ENCODE assay signal across 34 cellular contexts in genomic region chr9:117164512-117164911, GRCh38.
"Had no signal": no experiment of that assay in that cellular context is flagged by ENCODE, and none has a peak within 500 bp of the region (broad histone marks: within the 10 kb centered on the region; RNA-seq: fewer than 3 reads in every experiment).

No MANE protein-coding gene starts in this region.

- ATAC-seq: activated CD4-positive, alpha-beta T cell treated with anti-CD3 and anti-CD28 coated beads for 36 hours; activated CD8-positive, alpha-beta memory T cell treated with anti-CD3 and anti-CD28 coated beads, Interleukin-2, amount 10 ng/mL, durations not matched to agents 7 days and 5 days; activated CD8-positive, alpha-beta T cell treated with anti-CD3 and anti-CD28 coated beads, Interleukin-2, amount 10 ng/mL, durations not matched to agents 7 days and 5 days; activated naive CD8-positive, alpha-beta T cell treated with anti-CD3 and anti-CD28 coated beads, Interleukin-2, amount 50 U/mL, for 24 hours; esophagus mucosa; foreskin keratinocyte; gastrocnemius medialis; heart left ventricle had no signal

- H3K4me1 ChIP-seq: adrenal gland, ascending aorta, breast epithelium, foreskin keratinocyte, gastrocnemius medialis, heart left ventricle had no signal

- H3K36me3 ChIP-seq: adrenal gland, ascending aorta, breast epithelium, gastrocnemius medialis, heart left ventricle had no signal

- DNase-seq: activated CD4-positive, alpha-beta memory T cell treated with anti-CD3 and anti-CD28 coated beads for 36 hours; activated CD4-positive, alpha-beta T cell treated with anti-CD3 and anti-CD28 coated beads for 36 hours; activated CD4-positive, alpha-beta T cell treated with anti-CD3 and anti-CD28 coated beads, Interleukin-2, amount 10 ng/mL, durations not matched to agents 24 days and 14 days; activated CD4-positive, CD25-positive, alpha-beta regulatory T cell; activated CD4-positive, CD25-positive, alpha-beta regulatory T cell treated with anti-CD3 and anti-CD28 coated beads, Interleukin-2, amount 50 U/mL, for 72 hours; activated CD8-positive, alpha-beta memory T cell treated with anti-CD3 and anti-CD28 coated beads, Interleukin-2, amount 10 ng/mL, durations not matched to agents 7 days and 5 days; activated CD8-positive, alpha-beta memory T cell treated with anti-CD3 and anti-CD28 coated beads, Interleukin-2, amount 50 U/mL, for 4 hours; activated CD8-positive, alpha-beta T cell treated with anti-CD3 and anti-CD28 coated beads, Interleukin-2, amount 10 ng/mL, durations not matched to agents 7 days and 5 days; activated effector memory CD4-positive, alpha-beta T cell treated with anti-CD3 and anti-CD28 coated beads, Interleukin-2, amount 50 U/mL, for 16 hours; activated naive CD4-positive, alpha-beta T cell treated with anti-CD3 and anti-CD28 coated beads for 36 hours; activated naive CD8-positive, alpha-beta T cell treated with anti-CD3 and anti-CD28 coated beads for 36 hours; activated naive CD8-positive, alpha-beta T cell treated with anti-CD3 and anti-CD28 coated beads, Interleukin-2, amount 50 U/mL, for 24 hours; activated T-cell treated with anti-CD3 and anti-CD28 coated beads, Interleukin-2, amount 50 U/mL, for 1 hour; activated T-cell treated with anti-CD3 and anti-CD28 coated beads, Interleukin-2, amount 50 U/mL, for 48 hours; adrenal gland; amygdala; dorsolateral prefrontal cortex; effector memory CD4-positive, alpha-beta T cell; endodermal cell; foreskin keratinocyte; gastrocnemius medialis; glutamatergic neuron; heart left ventricle; T-helper 2 cell had no signal

- H3K27me3 Mint-ChIP-seq: activated CD4-positive, alpha-beta memory T cell treated with anti-CD3 and anti-CD28 coated beads for 36 hours; activated CD4-positive, alpha-beta T cell treated with anti-CD3 and anti-CD28 coated beads, Interleukin-2, amount 10 ng/mL, durations not matched to agents 24 days and 14 days; activated CD8-positive, alpha-beta memory T cell treated with anti-CD3 and anti-CD28 coated beads, Interleukin-2, amount 10 ng/mL, durations not matched to agents 7 days and 5 days; activated naive CD4-positive, alpha-beta T cell treated with anti-CD3 and anti-CD28 coated beads, Interleukin-2, amount 50 U/mL, for 24 hours; central memory CD8-positive, alpha-beta T cell; dendritic cell treated with granulocyte-macrophage colony-stimulating factor and Interleukin-4, amounts not matched to agents 40 ng/mL and 50 ng/mL, for 4 days had no signal

- H3K4me1 Mint-ChIP-seq: activated CD4-positive, alpha-beta T cell treated with anti-CD3 and anti-CD28 coated beads for 36 hours; activated CD4-positive, alpha-beta T cell treated with anti-CD3 and anti-CD28 coated beads, Interleukin-2, amount 10 ng/mL, durations not matched to agents 24 days and 14 days; activated CD8-positive, alpha-beta memory T cell treated with anti-CD3 and anti-CD28 coated beads, Interleukin-2, amount 10 ng/mL, durations not matched to agents 7 days and 5 days; activated naive CD4-positive, alpha-beta T cell treated with anti-CD3 and anti-CD28 coated beads, Interleukin-2, amount 50 U/mL, for 24 hours; activated naive CD8-positive, alpha-beta T cell treated with anti-CD3 and anti-CD28 coated beads for 36 hours; activated naive CD8-positive, alpha-beta T cell treated with anti-CD3 and anti-CD28 coated beads, Interleukin-2, amount 50 U/mL, for 24 hours; central memory CD8-positive, alpha-beta T cell had no signal

- H3K27me3 ChIP-seq: adrenal gland, ascending aorta, breast epithelium, dorsolateral prefrontal cortex, foreskin keratinocyte, gastrocnemius medialis, heart left ventricle had no signal

- H3K4me3 Mint-ChIP-seq: activated CD4-positive, alpha-beta memory T cell treated with anti-CD3 and anti-CD28 coated beads for 36 hours; activated CD4-positive, alpha-beta T cell treated with anti-CD3 and anti-CD28 coated beads for 36 hours; activated CD4-positive, alpha-beta T cell treated with anti-CD3 and anti-CD28 coated beads, Interleukin-2, amount 10 ng/mL, durations not matched to agents 24 days and 14 days; activated CD8-positive, alpha-beta memory T cell treated with anti-CD3 and anti-CD28 coated beads, Interleukin-2, amount 10 ng/mL, durations not matched to agents 7 days and 5 days; activated CD8-positive, alpha-beta T cell treated with anti-CD3 and anti-CD28 coated beads, Interleukin-2, amount 10 ng/mL, durations not matched to agents 7 days and 5 days; activated naive CD4-positive, alpha-beta T cell treated with anti-CD3 and anti-CD28 coated beads for 36 hours; activated naive CD4-positive, alpha-beta T cell treated with anti-CD3 and anti-CD28 coated beads, Interleukin-2, amount 50 U/mL, for 24 hours; activated naive CD8-positive, alpha-beta T cell treated with anti-CD3 and anti-CD28 coated beads for 36 hours; activated naive CD8-positive, alpha-beta T cell treated with anti-CD3 and anti-CD28 coated beads, Interleukin-2, amount 50 U/mL, for 24 hours; activated T-helper 1 cell treated with anti-CD3 and anti-CD28 coated beads, Interleukin-12 subunit alpha, Interleukin-12 subunit beta, Interleukin-2, Interleukin-4 antibody, amounts not matched to agents 30 ng/mL and 10 ng/mL and 1 ng/mL, durations not matched to agents 14 hours and 24 hours and 36 hours; brain; central memory CD8-positive, alpha-beta T cell; dendritic cell treated with granulocyte-macrophage colony-stimulating factor and Interleukin-4, amounts not matched to agents 40 ng/mL and 50 ng/mL, for 4 days; endodermal cell had no signal

- H3K4me3 ChIP-seq: adrenal gland, ascending aorta, breast epithelium, coronary artery, dorsolateral prefrontal cortex, gastrocnemius medialis, heart left ventricle had no signal

- H3K9me3 ChIP-seq: adrenal gland, ascending aorta, breast epithelium, gastrocnemius medialis, heart left ventricle had no signal

- H3K36me3 Mint-ChIP-seq: activated CD4-positive, alpha-beta memory T cell treated with anti-CD3 and anti-CD28 coated beads for 36 hours; activated CD8-positive, alpha-beta memory T cell treated with anti-CD3 and anti-CD28 coated beads, Interleukin-2, amount 10 ng/mL, durations not matched to agents 7 days and 5 days; activated naive CD4-positive, alpha-beta T cell treated with anti-CD3 and anti-CD28 coated beads, Interleukin-2, amount 50 U/mL, for 24 hours; activated naive CD8-positive, alpha-beta T cell treated with anti-CD3 and anti-CD28 coated beads for 36 hours; brain had no signal

- H3K27ac ChIP-seq: adrenal gland, ascending aorta, breast epithelium, coronary artery, dorsolateral prefrontal cortex, foreskin keratinocyte, gastrocnemius medialis, heart left ventricle had no signal

- H3K27ac Mint-ChIP-seq: activated CD4-positive, alpha-beta memory T cell treated with anti-CD3 and anti-CD28 coated beads for 36 hours; activated CD4-positive, alpha-beta T cell treated with anti-CD3 and anti-CD28 coated beads for 36 hours; activated CD4-positive, alpha-beta T cell treated with anti-CD3 and anti-CD28 coated beads, Interleukin-2, amount 10 ng/mL, durations not matched to agents 24 days and 14 days; activated CD8-positive, alpha-beta memory T cell treated with anti-CD3 and anti-CD28 coated beads, Interleukin-2, amount 10 ng/mL, durations not matched to agents 7 days and 5 days; activated CD8-positive, alpha-beta T cell treated with anti-CD3 and anti-CD28 coated beads, Interleukin-2, amount 10 ng/mL, durations not matched to agents 7 days and 5 days; activated naive CD4-positive, alpha-beta T cell treated with anti-CD3 and anti-CD28 coated beads for 36 hours; activated naive CD4-positive, alpha-beta T cell treated with anti-CD3 and anti-CD28 coated beads, Interleukin-2, amount 50 U/mL, for 24 hours; activated naive CD8-positive, alpha-beta T cell treated with anti-CD3 and anti-CD28 coated beads for 36 hours; activated naive CD8-positive, alpha-beta T cell treated with anti-CD3 and anti-CD28 coated beads, Interleukin-2, amount 50 U/mL, for 24 hours; activated T-helper 1 cell treated with anti-CD3 and anti-CD28 coated beads, Interleukin-12 subunit alpha, Interleukin-12 subunit beta, Interleukin-2, Interleukin-4 antibody, amounts not matched to agents 30 ng/mL and 10 ng/mL and 1 ng/mL, durations not matched to agents 14 hours and 24 hours and 36 hours; activated T-helper 2 cell treated with anti-CD3 and anti-CD28 coated beads, Interferon-gamma antibody, Interleukin-2, Interleukin-4, amounts not matched to agents 10 μg/mL and 5 μg/mL and 100 μg/mL, durations not matched to agents 14 hours and 24 hours and 36 hours; brain; dendritic cell treated with granulocyte-macrophage colony-stimulating factor and Interleukin-4, amounts not matched to agents 40 ng/mL and 50 ng/mL, for 4 days; endodermal cell had no signal

- H3K9me3 Mint-ChIP-seq: activated CD4-positive, alpha-beta memory T cell treated with anti-CD3 and anti-CD28 coated beads for 36 hours; activated CD4-positive, alpha-beta T cell treated with anti-CD3 and anti-CD28 coated beads, Interleukin-2, amount 10 ng/mL, durations not matched to agents 24 days and 14 days; activated naive CD4-positive, alpha-beta T cell treated with anti-CD3 and anti-CD28 coated beads for 36 hours; activated T-helper 1 cell treated with anti-CD3 and anti-CD28 coated beads, Interleukin-12 subunit alpha, Interleukin-12 subunit beta, Interleukin-2, Interleukin-4 antibody, amounts not matched to agents 30 ng/mL and 10 ng/mL and 1 ng/mL, durations not matched to agents 14 hours and 24 hours and 36 hours; activated T-helper 2 cell treated with anti-CD3 and anti-CD28 coated beads, Interferon-gamma antibody, Interleukin-2, Interleukin-4, amounts not matched to agents 10 μg/mL and 5 μg/mL and 100 μg/mL, durations not matched to agents 14 hours and 24 hours and 36 hours; brain; dendritic cell treated with granulocyte-macrophage colony-stimulating factor and Interleukin-4, amounts not matched to agents 40 ng/mL and 50 ng/mL, for 4 days; endodermal cell had no signal
